In the genomic region with DNA sequence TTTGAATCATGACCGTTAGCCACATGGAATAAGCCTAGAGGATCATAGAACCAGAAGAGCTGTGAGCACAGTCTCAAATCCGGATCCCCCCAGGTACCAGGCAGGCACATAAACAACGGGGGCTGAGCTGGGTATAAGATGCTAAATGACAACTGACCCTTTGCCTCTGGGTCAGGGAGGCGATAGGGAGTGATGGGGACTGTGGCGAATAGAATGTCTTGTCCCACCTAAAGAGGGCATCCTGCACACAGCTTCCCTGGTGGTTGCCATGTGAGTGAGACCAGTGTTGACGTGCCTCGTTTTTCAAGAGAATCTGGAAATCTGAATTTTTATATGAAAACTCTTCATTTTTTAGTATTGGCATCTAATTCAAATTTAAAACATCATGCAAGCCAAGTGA, we compare ENCODE assay signal across 10 cellular contexts. TPM values are rescaled to one million over a fixed set of nuclear protein-coding genes. Genes with fewer than 3 reads are reported as not detected.
"Had no signal": no experiment of that assay in that cellular context is flagged by ENCODE, and none has a peak within 500 bp of the region (broad histone marks: within the 10 kb centered on the region; RNA-seq: fewer than 3 reads in every experiment).

No MANE protein-coding gene starts in this region.

- DNase-seq: GM23248, GOT3, H7, HFFc6, KG1 had no signal

- H3K36me3 ChIP-seq: HAP-1 had no signal

- H3K9ac ChIP-seq: GM23248 had no signal

- H3K4me3 ChIP-seq: GM23248, HAP-1 had no signal

- H3K9me3 ChIP-seq: HAP-1 had no signal

- H2AFZ ChIP-seq: GM23248 had no signal

- FAIRE-seq: HTR-8/SVneo had no signal

- H3K4me1 ChIP-seq: HAP-1 had no signal

- H3K27ac ChIP-seq: GM23248 had no signal

- ATAC-seq: HCT116 had no signal

RNA-seq across cellular contexts. Expression of a gene that starts 33.6 kb away (rescaled TPM):
- total RNA-seq: GM23248, H4, H7, HFFc6 had no signal
- polyA plus RNA-seq: GM23248, IgD-negative memory B cell had no signal

RNA-seq across cellular contexts. Expression of a gene that starts 56.9 kb away (rescaled TPM):
- total RNA-seq: GM23248, H4 had no signal
- polyA plus RNA-seq: GM23248, IgD-negative memory B cell had no signal
